ENCODE assay signal across 8 cellular contexts in genomic region chr16:2537451-2538379, GRCh38. TPM values are rescaled to one million over a fixed set of nuclear protein-coding genes. Genes with fewer than 3 reads are reported as not detected.
DNase-seq lines count a peak whose midpoint lies in the region; ATAC-seq and TF ChIP-seq lines count a peak whose summit lies in the region.

PDPK1 (plus strand) TSS chr16:2538021; CDS start chr16:2538113, 92 bp downstream.

- no peaks in the 10 kb centered on the region for H3K27me3 ChIP-seq in right atrium auricular region
- no peaks in the 10 kb centered on the region for H3K27me3 ChIP-seq in uterus

- no peak for TF ChIP-seq CTCF in right atrium auricular region (IDR thresholded peaks at IDR 0.05)
- no peak for TF ChIP-seq CTCF in uterus (IDR thresholded peaks at IDR 0.05)

- H3K27ac ChIP-seq in angular gyrus (ENCODE audit: low read depth, low read length): peak within 1 kb of the TSS; percentile 80
- peak within 1 kb of the TSS; percentile 86 for H3K27ac ChIP-seq in right atrium auricular region
- H3K27ac ChIP-seq in uterus: peak within 1 kb of the TSS; percentile 80 to 89

- H3K36me3 ChIP-seq in right atrium auricular region: no peaks in the 10 kb centered on the region
- H3K36me3 ChIP-seq in uterus: no peaks in the 10 kb centered on the region

- TF ChIP-seq POLR2A in uterus (IDR thresholded peaks at IDR 0.05): peak; percentile 21 to 56

- no peaks in the 10 kb centered on the region for H3K9me3 ChIP-seq in right atrium auricular region
- no peaks in the 10 kb centered on the region for H3K9me3 ChIP-seq in uterus

- intact Hi-C loops in uterus (cut with DNase I; ENCODE audit: low total_unique reads): no loop called here

- peak; percentile 89 for ATAC-seq in GM18498 (IDR thresholded peaks at IDR 0.05; ENCODE audit: unreplicated experiment)
- peak; percentile 63 for ATAC-seq in HG02938 (IDR thresholded peaks at IDR 0.05; ENCODE audit: unreplicated experiment)

- H3K4me1 ChIP-seq in right atrium auricular region (peaks cover 0 to 46% of the 10 kb centered on the region in 2 donors), uterus (peaks cover 7 to 10% of the 10 kb centered on the region in 2 donors)

- H3K4me3 ChIP-seq in right atrium auricular region (peak within 1 kb of the TSS; percentile 61 to 65), uterus (peak within 1 kb of the TSS; percentile 61 to 66)

- DNase-seq in NCI-H1694 treated with DMSO at 0.1 percent for 48 hours (lab: John Stamatoyannopoulos, UW) (peak; percentile 78), T-helper 2 cell (peak; percentile 87 to 98 (median 91)), right atrium auricular region (ENCODE audit: low spot score) (peak; percentile 90), putamen (ENCODE audit: low spot score) (peak; percentile 97), uterus (peak; percentile 92 to 96)

RNA-seq across cellular contexts. Expression of gene PDPK1, which starts in this region (rescaled TPM):
- total RNA-seq in right atrium auricular region (10 to 100 TPM; 25.0 to 29.5 TPM), uterus (10 to 100 TPM; 11.0 to 66.2 (median 23.9) TPM)

Comparison
In these comparisons a context has a peak if more than half of its experiments do, and no peak if none do; other contexts are left out.
1. Peak in every context shown above with its lines: DNase-seq, ATAC-seq, H3K4me3 ChIP-seq and H3K27ac ChIP-seq.